2 cellular contexts compared by ENCODE assay signal in the genomic region with DNA sequence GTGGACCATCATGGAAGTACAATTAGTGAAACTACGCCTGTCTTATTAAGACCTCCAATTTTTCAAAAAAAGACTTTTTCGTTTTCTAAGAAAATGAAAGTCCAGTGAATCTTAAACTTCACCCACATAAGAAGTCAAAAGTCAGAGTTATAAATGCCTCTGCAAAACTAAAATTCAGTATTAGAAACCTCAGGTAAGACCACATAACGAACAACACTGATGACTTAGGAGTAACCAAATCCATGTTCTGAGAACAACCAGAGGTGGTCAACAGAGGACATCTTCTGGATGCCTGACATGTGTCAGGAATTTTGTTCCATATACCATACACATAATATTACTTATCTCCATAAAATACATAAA.
A peak's percentile ranks its signal among the peaks of the same experiment; 100 is the strongest.
TF ChIP-seq lines count a peak whose summit lies in the region.

No MANE protein-coding gene starts in this region.

TF ChIP-seq in GM23338, 12 proteins besides CTCF, POLR2A, EP300 and RAD21 (continues in another document):
- TF ChIP-seq, protein P1, sequence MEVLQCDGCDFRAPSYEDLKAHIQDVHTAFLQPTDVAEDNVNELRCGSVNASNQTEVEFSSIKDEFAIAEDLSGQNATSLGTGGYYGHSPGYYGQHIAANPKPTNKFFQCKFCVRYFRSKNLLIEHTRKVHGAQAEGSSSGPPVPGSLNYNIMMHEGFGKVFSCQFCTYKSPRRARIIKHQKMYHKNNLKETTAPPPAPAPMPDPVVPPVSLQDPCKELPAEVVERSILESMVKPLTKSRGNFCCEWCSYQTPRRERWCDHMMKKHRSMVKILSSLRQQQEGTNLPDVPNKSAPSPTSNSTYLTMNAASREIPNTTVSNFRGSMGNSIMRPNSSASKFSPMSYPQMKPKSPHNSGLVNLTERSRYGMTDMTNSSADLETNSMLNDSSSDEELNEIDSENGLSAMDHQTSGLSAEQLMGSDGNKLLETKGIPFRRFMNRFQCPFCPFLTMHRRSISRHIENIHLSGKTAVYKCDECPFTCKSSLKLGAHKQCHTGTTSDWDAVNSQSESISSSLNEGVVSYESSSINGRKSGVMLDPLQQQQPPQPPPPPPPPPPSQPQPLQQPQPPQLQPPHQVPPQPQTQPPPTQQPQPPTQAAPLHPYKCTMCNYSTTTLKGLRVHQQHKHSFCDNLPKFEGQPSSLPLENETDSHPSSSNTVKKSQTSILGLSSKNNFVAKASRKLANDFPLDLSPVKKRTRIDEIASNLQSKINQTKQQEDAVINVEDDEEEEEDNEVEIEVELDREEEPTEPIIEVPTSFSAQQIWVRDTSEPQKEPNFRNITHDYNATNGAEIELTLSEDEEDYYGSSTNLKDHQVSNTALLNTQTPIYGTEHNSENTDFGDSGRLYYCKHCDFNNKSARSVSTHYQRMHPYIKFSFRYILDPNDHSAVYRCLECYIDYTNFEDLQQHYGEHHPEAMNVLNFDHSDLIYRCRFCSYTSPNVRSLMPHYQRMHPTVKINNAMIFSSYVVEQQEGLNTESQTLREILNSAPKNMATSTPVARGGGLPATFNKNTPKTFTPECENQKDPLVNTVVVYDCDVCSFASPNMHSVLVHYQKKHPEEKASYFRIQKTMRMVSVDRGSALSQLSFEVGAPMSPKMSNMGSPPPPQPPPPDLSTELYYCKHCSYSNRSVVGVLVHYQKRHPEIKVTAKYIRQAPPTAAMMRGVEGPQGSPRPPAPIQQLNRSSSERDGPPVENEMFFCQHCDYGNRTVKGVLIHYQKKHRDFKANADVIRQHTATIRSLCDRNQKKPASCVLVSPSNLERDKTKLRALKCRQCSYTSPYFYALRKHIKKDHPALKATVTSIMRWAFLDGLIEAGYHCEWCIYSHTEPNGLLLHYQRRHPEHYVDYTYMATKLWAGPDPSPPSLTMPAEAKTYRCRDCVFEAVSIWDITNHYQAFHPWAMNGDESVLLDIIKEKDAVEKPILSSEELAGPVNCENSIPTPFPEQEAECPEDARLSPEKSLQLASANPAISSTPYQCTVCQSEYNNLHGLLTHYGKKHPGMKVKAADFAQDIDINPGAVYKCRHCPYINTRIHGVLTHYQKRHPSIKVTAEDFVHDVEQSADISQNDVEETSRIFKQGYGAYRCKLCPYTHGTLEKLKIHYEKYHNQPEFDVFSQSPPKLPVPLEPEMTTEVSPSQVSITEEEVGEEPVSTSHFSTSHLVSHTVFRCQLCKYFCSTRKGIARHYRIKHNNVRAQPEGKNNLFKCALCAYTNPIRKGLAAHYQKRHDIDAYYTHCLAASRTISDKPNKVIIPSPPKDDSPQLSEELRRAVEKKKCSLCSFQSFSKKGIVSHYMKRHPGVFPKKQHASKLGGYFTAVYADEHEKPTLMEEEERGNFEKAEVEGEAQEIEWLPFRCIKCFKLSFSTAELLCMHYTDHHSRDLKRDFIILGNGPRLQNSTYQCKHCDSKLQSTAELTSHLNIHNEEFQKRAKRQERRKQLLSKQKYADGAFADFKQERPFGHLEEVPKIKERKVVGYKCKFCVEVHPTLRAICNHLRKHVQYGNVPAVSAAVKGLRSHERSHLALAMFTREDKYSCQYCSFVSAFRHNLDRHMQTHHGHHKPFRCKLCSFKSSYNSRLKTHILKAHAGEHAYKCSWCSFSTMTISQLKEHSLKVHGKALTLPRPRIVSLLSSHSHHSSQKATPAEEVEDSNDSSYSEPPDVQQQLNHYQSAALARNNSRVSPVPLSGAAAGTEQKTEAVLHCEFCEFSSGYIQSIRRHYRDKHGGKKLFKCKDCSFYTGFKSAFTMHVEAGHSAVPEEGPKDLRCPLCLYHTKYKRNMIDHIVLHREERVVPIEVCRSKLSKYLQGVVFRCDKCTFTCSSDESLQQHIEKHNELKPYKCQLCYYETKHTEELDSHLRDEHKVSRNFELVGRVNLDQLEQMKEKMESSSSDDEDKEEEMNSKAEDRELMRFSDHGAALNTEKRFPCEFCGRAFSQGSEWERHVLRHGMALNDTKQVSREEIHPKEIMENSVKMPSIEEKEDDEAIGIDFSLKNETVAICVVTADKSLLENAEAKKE (CRISPR knock-in tag; IDR thresholded peaks at IDR 0.05): no peak
- no peak for TF ChIP-seq ZNF114 (CRISPR knock-in tag; IDR thresholded peaks at IDR 0.05)
- TF ChIP-seq EZH2phosphoT487 (IDR thresholded peaks at IDR 0.05; ENCODE audit: unreplicated experiment): no peak
- TF ChIP-seq ZNF331 (CRISPR knock-in tag; IDR thresholded peaks at IDR 0.05; ENCODE audit: low read depth): no peak
- no peak for TF ChIP-seq JUNB (IDR thresholded peaks at IDR 0.05; ENCODE audit: unreplicated experiment)
- no peak for TF ChIP-seq STAT1 (IDR thresholded peaks at IDR 0.05; ENCODE audit: unreplicated experiment)
- TF ChIP-seq, protein P2, sequence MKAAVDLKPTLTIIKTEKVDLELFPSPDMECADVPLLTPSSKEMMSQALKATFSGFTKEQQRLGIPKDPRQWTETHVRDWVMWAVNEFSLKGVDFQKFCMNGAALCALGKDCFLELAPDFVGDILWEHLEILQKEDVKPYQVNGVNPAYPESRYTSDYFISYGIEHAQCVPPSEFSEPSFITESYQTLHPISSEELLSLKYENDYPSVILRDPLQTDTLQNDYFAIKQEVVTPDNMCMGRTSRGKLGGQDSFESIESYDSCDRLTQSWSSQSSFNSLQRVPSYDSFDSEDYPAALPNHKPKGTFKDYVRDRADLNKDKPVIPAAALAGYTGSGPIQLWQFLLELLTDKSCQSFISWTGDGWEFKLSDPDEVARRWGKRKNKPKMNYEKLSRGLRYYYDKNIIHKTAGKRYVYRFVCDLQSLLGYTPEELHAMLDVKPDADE (IDR thresholded peaks at IDR 0.05): no peak
- no peak for TF ChIP-seq EZH2 (IDR thresholded peaks at IDR 0.05; ENCODE audit: low read depth, unreplicated experiment)
- TF ChIP-seq, protein P3, sequence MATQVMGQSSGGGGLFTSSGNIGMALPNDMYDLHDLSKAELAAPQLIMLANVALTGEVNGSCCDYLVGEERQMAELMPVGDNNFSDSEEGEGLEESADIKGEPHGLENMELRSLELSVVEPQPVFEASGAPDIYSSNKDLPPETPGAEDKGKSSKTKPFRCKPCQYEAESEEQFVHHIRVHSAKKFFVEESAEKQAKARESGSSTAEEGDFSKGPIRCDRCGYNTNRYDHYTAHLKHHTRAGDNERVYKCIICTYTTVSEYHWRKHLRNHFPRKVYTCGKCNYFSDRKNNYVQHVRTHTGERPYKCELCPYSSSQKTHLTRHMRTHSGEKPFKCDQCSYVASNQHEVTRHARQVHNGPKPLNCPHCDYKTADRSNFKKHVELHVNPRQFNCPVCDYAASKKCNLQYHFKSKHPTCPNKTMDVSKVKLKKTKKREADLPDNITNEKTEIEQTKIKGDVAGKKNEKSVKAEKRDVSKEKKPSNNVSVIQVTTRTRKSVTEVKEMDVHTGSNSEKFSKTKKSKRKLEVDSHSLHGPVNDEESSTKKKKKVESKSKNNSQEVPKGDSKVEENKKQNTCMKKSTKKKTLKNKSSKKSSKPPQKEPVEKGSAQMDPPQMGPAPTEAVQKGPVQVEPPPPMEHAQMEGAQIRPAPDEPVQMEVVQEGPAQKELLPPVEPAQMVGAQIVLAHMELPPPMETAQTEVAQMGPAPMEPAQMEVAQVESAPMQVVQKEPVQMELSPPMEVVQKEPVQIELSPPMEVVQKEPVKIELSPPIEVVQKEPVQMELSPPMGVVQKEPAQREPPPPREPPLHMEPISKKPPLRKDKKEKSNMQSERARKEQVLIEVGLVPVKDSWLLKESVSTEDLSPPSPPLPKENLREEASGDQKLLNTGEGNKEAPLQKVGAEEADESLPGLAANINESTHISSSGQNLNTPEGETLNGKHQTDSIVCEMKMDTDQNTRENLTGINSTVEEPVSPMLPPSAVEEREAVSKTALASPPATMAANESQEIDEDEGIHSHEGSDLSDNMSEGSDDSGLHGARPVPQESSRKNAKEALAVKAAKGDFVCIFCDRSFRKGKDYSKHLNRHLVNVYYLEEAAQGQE (IDR thresholded peaks at IDR 0.05; ENCODE audit: unreplicated experiment): no peak
- TF ChIP-seq POLR2AphosphoS5 (IDR thresholded peaks at IDR 0.05; ENCODE audit: low read depth): no peak

TF ChIP-seq in GM12878, 131 proteins besides CTCF, POLR2A, EP300 and RAD21 (continued from another document):
- TF ChIP-seq, protein P4, sequence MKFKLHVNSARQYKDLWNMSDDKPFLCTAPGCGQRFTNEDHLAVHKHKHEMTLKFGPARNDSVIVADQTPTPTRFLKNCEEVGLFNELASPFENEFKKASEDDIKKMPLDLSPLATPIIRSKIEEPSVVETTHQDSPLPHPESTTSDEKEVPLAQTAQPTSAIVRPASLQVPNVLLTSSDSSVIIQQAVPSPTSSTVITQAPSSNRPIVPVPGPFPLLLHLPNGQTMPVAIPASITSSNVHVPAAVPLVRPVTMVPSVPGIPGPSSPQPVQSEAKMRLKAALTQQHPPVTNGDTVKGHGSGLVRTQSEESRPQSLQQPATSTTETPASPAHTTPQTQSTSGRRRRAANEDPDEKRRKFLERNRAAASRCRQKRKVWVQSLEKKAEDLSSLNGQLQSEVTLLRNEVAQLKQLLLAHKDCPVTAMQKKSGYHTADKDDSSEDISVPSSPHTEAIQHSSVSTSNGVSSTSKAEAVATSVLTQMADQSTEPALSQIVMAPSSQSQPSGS (IDR thresholded peaks at IDR 0.05; ENCODE audit: low read length): peak; percentile 22; the same call in 1 of the 2 replicates
- TF ChIP-seq NR2F1 (conservative IDR thresholded peaks at IDR 0.05) (0 out of 2 replicates have a peak, but pooled peaks have one; percentile 34), SUPT20H (IDR thresholded peaks at IDR 0.05; ENCODE audit: borderline replicate concordance, control insufficient read depth, low read depth, low read length) (no peak), NBN (IDR thresholded peaks at IDR 0.05) (0 out of 2 replicates have a peak, but pooled peaks have one; percentile 7), ETV6 (conservative IDR thresholded peaks at IDR 0.05 in 1 of 2, IDR thresholded peaks at IDR 0.05 in 1 of 2; ENCODE audit: borderline replicate concordance in 1 of 2, low read depth in 1 of 2) (no peak), RUNX3 (IDR thresholded peaks at IDR 0.05; ENCODE audit: low read length) (no peak), BMI1 (IDR thresholded peaks at IDR 0.05; ENCODE audit: borderline replicate concordance) (no peak), SREBF2 (IDR thresholded peaks at IDR 0.05; ENCODE audit: low read length) (no peak)
- TF ChIP-seq, protein P5, sequence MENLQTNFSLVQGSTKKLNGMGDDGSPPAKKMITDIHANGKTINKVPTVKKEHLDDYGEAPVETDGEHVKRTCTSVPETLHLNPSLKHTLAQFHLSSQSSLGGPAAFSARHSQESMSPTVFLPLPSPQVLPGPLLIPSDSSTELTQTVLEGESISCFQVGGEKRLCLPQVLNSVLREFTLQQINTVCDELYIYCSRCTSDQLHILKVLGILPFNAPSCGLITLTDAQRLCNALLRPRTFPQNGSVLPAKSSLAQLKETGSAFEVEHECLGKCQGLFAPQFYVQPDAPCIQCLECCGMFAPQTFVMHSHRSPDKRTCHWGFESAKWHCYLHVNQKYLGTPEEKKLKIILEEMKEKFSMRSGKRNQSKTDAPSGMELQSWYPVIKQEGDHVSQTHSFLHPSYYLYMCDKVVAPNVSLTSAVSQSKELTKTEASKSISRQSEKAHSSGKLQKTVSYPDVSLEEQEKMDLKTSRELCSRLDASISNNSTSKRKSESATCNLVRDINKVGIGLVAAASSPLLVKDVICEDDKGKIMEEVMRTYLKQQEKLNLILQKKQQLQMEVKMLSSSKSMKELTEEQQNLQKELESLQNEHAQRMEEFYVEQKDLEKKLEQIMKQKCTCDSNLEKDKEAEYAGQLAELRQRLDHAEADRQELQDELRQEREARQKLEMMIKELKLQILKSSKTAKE (IDR thresholded peaks at IDR 0.05; ENCODE audit: low read depth, poor library complexity, severe bottlenecking): peak; percentile 40
